In genomic region chr15:67026171-67026967, GRCh38 we compare ENCODE assay signal across 12 cellular contexts. TPM values are rescaled to one million over a fixed set of nuclear protein-coding genes. Genes with fewer than 3 reads are reported as not detected.
DNase-seq lines count a peak whose midpoint lies in the region; ATAC-seq and TF ChIP-seq lines count a peak whose summit lies in the region.
"Had no signal": no experiment of that assay in that cellular context is flagged by ENCODE, and none has a peak within 500 bp of the region (broad histone marks: within the 10 kb centered on the region; RNA-seq: fewer than 3 reads in every experiment).

No MANE protein-coding gene starts in this region.

- no peak overlapping the region for H3K4me3 ChIP-seq in HL-60 (replicated peaks; ENCODE audit: insufficient read depth, low read length)
- H3K4me3 ChIP-seq in SK-N-SH (ENCODE audit: low read depth in 2 of 2, low read length in 1 of 2) = no peak overlapping the region
- no peak overlapping the region for H3K4me3 ChIP-seq in esophagus muscularis mucosa
- H3K4me3 ChIP-seq in spleen = no peak overlapping the region

- no peaks in the 10 kb centered on the region for H3K79me2 ChIP-seq in SK-N-SH (ENCODE audit: insufficient read depth)

- ATAC-seq in GM21737 (IDR thresholded peaks at IDR 0.05; ENCODE audit: unreplicated experiment) (no peak), HG03196 (IDR thresholded peaks at IDR 0.05; ENCODE audit: unreplicated experiment) (no peak)
- ATAC-seq: activated CD4-positive, alpha-beta T cell treated with anti-CD3 and anti-CD28 coated beads for 36 hours had no signal

- DNase-seq in HL-60 (ENCODE audit: low read depth in 1 of 2, low spot score in 1 of 2) (no peak), SK-N-SH (no peak), esophagus muscularis mucosa (ENCODE audit: extremely low spot score) (no peak), spleen (no peak), H4 (ENCODE audit: low spot score) (no peak), superior temporal gyrus (ENCODE audit: extremely low spot score) (no peak)
- DNase-seq: activated CD4-positive, alpha-beta T cell treated with anti-CD3 and anti-CD28 coated beads for 36 hours; activated naive CD4-positive, alpha-beta T cell treated with Interleukin-2 at 50 U/mL for 16 hours; endodermal cell; NCI-H1092 had no signal

- no peaks in the 10 kb centered on the region for H3K36me3 ChIP-seq in SK-N-SH (replicated peaks in 1 of 2; ENCODE audit: control insufficient read depth in 1 of 2, insufficient read depth in 2 of 2, low read length in 1 of 2)
- H3K36me3 ChIP-seq in esophagus muscularis mucosa = no peaks in the 10 kb centered on the region
- H3K36me3 ChIP-seq in spleen = no peaks in the 10 kb centered on the region

- peak overlapping the region; percentile 63 for H3K4me2 ChIP-seq in SK-N-SH

- H3K9me3 ChIP-seq in SK-N-SH = no peaks in the 10 kb centered on the region
- H3K9me3 ChIP-seq in esophagus muscularis mucosa = no peaks in the 10 kb centered on the region
- no peaks in the 10 kb centered on the region for H3K9me3 ChIP-seq in spleen

- 80% methylated on average over 8 of the region's 8 CpGs for WGBS in SK-N-SH (ENCODE audit: low lambda C conversion rate)
- 55% methylated on average over 8 of the region's 8 CpGs for WGBS in esophagus muscularis mucosa
- 51 to 76% (median 59%) methylated on average over 8 of the region's 8 CpGs for WGBS in spleen, 5 donors

- no peaks in the 10 kb centered on the region for H3K9me2 ChIP-seq in SK-N-SH

- no peak for TF ChIP-seq RAD21 in SK-N-SH (IDR thresholded peaks at IDR 0.05; ENCODE audit: low read length)

- H3K4me1 ChIP-seq in SK-N-SH (ENCODE audit: control insufficient read depth in 1 of 2, insufficient read depth in 2 of 2, low read depth in 1 of 2, low read length in 1 of 2) = peaks cover 24 to 40% of the 10 kb centered on the region in 2 experiments
- peaks cover 36 to 47% (median 45%) of the 10 kb centered on the region in 4 donors for H3K4me1 ChIP-seq in esophagus muscularis mucosa
- peaks cover 20 to 77% (median 45%) of the 10 kb centered on the region in 6 donors for H3K4me1 ChIP-seq in spleen

- H3K27ac ChIP-seq in HL-60 (replicated peaks) = peak overlapping the region; percentile 69
- H3K27ac ChIP-seq in SK-N-SH (ENCODE audit: low read depth in 2 of 2, low read length in 1 of 2) = peak overlapping the region; percentile 91 to 93
- peak overlapping the region; percentile 62 to 74 (median 68) for H3K27ac ChIP-seq in esophagus muscularis mucosa (replicated peaks in 1 of 4)
- H3K27ac ChIP-seq in spleen = peak overlapping the region in 7 of 8 donors; percentile 49 to 83 (median 74)

- H3F3A ChIP-seq in SK-N-SH (replicated peaks; ENCODE audit: insufficient read depth) = peaks cover 46% of the 10 kb centered on the region

- TF ChIP-seq EP300 in SK-N-SH (IDR thresholded peaks at IDR 0.05; ENCODE audit: borderline replicate concordance in 1 of 2, low read depth in 1 of 2, low read length in 1 of 2) (no peak), esophagus muscularis mucosa (IDR thresholded peaks at IDR 0.05) (no peak)

- peak overlapping the region; percentile 52; the same call in 1 of the 2 replicates for H3K9ac ChIP-seq in SK-N-SH

- TF ChIP-seq POLR2A in esophagus muscularis mucosa (IDR thresholded peaks at IDR 0.05; ENCODE audit: low read depth) = no peak
- no peak for TF ChIP-seq POLR2A in spleen (IDR thresholded peaks at IDR 0.05)

- peak overlapping the region; percentile 50 for H2AFZ ChIP-seq in SK-N-SH (ENCODE audit: low read depth)

- POLR2A ChIA-PET in SK-N-SH (lab: Yijun Ruan, JAX) = interaction anchor here (0.6 kb wide), 1 partner anchor 8 kb away, joined by 3 read pairs; no protein-coding TSS in a partner anchor

- CTCF ChIA-PET in SK-N-SH (lab: Yijun Ruan, JAX) = interaction anchor here (1.3 to 2.0 kb wide), 2 partner anchors 11 to 278 kb away, joined by 4 to 6 read pairs; no protein-coding TSS in a partner anchor

- no peaks in the 10 kb centered on the region for H3K27me3 ChIP-seq in HL-60 (ENCODE audit: insufficient read depth, poor library complexity, severe bottlenecking)
- H3K27me3 ChIP-seq in SK-N-SH (ENCODE audit: insufficient read depth) = no peaks in the 10 kb centered on the region
- no peaks in the 10 kb centered on the region for H3K27me3 ChIP-seq in esophagus muscularis mucosa
- H3K27me3 ChIP-seq in spleen (replicated peaks in 1 of 7) = no peaks in the 10 kb centered on the region

- TF ChIP-seq CTCF in HL-60 (IDR thresholded peaks at IDR 0.05; ENCODE audit: insufficient read depth, low read length) (no peak), SK-N-SH (IDR thresholded peaks at IDR 0.05) (no peak), esophagus muscularis mucosa (IDR thresholded peaks at IDR 0.05) (no peak), spleen (IDR thresholded peaks at IDR 0.05 in 8 of 11, conservative IDR thresholded peaks at IDR 0.05 in 3 of 11) (no peak)

- H4K20me1 ChIP-seq in SK-N-SH (ENCODE audit: insufficient read depth) = no peaks in the 10 kb centered on the region

- intact Hi-C loops in esophagus muscularis mucosa (cut with DNase I) (no loop called here), spleen (cut with DNase I; ENCODE audit: low total_unique reads) (no loop called here)

TF ChIP-seq in SK-N-SH, 30 proteins besides CTCF, POLR2A, EP300 and RAD21:
- TF ChIP-seq FOSL2 (IDR thresholded peaks at IDR 0.05; ENCODE audit: borderline replicate concordance, low read depth) = no peak
- TF ChIP-seq GABPA (IDR thresholded peaks at IDR 0.05; ENCODE audit: low read depth) = no peak
- TF ChIP-seq PBX3 (IDR thresholded peaks at IDR 0.05) = no peak
- no peak for TF ChIP-seq TEAD4 (IDR thresholded peaks at IDR 0.05; ENCODE audit: borderline replicate concordance, insufficient read depth)

RNA-seq across cellular contexts. Expression of gene SMAD3, which starts 39.0 kb away (rescaled TPM):
- 18.0 and 19.5 TPM in 2 replicates for polyA plus RNA-seq in SK-N-SH (2012; rRNA removed)
- 12.0 and 14.6 TPM in 2 replicates for polyA plus RNA-seq in SK-N-SH (2012; cell fraction: cytosol; rRNA removed)
- polyA plus RNA-seq in SK-N-SH (2012; cell fraction: nucleus; rRNA removed) = 47.4 and 59.5 TPM in 2 replicates
- total RNA-seq in esophagus muscularis mucosa = 10 to 100 TPM; 21.2 to 32.3 (median 24.2) TPM
- total RNA-seq in spleen = 10 to 100 TPM; 27.3 to 78.4 (median 47.5) TPM
- polyA plus RNA-seq in spleen = 1 to 10 TPM; 8.3 to 8.9 (median 8.6) TPM
- 31.6 and 38.5 TPM in 2 replicates for total RNA-seq in H4 (2014; rRNA removed; shearing (Covaris generic))
